17 cellular contexts compared by ENCODE assay signal in genomic region chr10:102004376-102004775, GRCh38. TPM values are rescaled to one million over a fixed set of nuclear protein-coding genes. Genes with fewer than 3 reads are reported as not detected.
A peak's percentile ranks its signal among the peaks of the same experiment; 100 is the strongest.
DNase-seq lines count a peak whose midpoint lies in the region; ATAC-seq, FAIRE-seq and TF ChIP-seq lines count a peak whose summit lies in the region.
"Had no signal": no experiment of that assay in that cellular context is flagged by ENCODE, and none has a peak within 500 bp of the region (broad histone marks: within the 10 kb centered on the region; RNA-seq: fewer than 3 reads in every experiment).

No MANE protein-coding gene starts in this region.

- CTCF ChIA-PET in IMR-90 (lab: Yijun Ruan, JAX) (interaction anchor here (0.6 to 1.8 kb wide), 2 partner anchors 115 to 668 kb away, joined by 3 to 7 read pairs; no protein-coding TSS in a partner anchor), GM12878 (lab: Yijun Ruan, JAX) (interaction anchor here (0.6 to 19.2 kb wide), 9 partner anchors 34 to 165 kb away, joined by 3 to 697 read pairs (median 8); partner anchors contain the start of gene KCNIP2)

- H3K4me2 ChIP-seq in IMR-90 (ENCODE audit: low read depth, low read length) (no peak overlapping the region), GM12878 (ENCODE audit: control insufficient read depth, insufficient read depth) (no peak overlapping the region)

- no peaks in the 10 kb centered on the region for H3K9me1 ChIP-seq in IMR-90 (ENCODE audit: insufficient read depth, low read length)

- POLR2A ChIA-PET in IMR-90 (lab: Charles Lee; ENCODE audit: unreplicated experiment) = no interaction called here
- POLR2A ChIA-PET in GM12878 (lab: Charles Lee) = interaction anchor here (0.9 to 5.6 kb wide), 15 partner anchors 19 to 164 kb away, joined by 3 to 67 read pairs (median 4); no protein-coding TSS in a partner anchor

- H2BK120ac ChIP-seq in IMR-90 (ENCODE audit: low read depth, low read length) = no peak overlapping the region

- peaks cover 0 to under 1% of the 10 kb centered on the region in 2 experiments; a peak in 2 of 4 replicates for H3K79me1 ChIP-seq in IMR-90 (ENCODE audit: low read depth in 1 of 2, low read length in 2 of 2)

- intact Hi-C loops in IMR-90 (cut with micrococcal nuclease) = no loop called here
- intact Hi-C loops in GM12878 (cut with micrococcal nuclease; ENCODE audit: unreplicated experiment) = no loop called here
- intact Hi-C loops in left lung (cut with DNase I) = no loop called here
- intact Hi-C loops in ovary (cut with DNase I) = loop anchor here in 3 of 4 donors (10.0 kb wide), 2 partner anchors 160 to 230 kb away; partner anchors contain the start of genes KCNIP2 (in 2 of the 3) and FGF8 (in 1 of the 3)

- H3K18ac ChIP-seq in IMR-90 (ENCODE audit: low read depth, low read length) = no peak overlapping the region

- no peak overlapping the region for H3K4ac ChIP-seq in IMR-90 (ENCODE audit: low read depth, low read length)

- H3K4me3 ChIP-seq in ACC112 (ENCODE audit: low read depth, low read length) (no peak overlapping the region), IMR-90 (ENCODE audit: insufficient read depth, low read depth, low read length) (no peak overlapping the region), GM12878 (no peak overlapping the region), left lung (no peak overlapping the region), ovary (no peak overlapping the region)
- H3K4me3 ChIP-seq: transverse colon had no signal

- no peak overlapping the region for H4K91ac ChIP-seq in IMR-90 (ENCODE audit: insufficient read depth, low read depth, low read length)

- dilution Hi-C loops in IMR-90 (cut with HindIII; ENCODE audit: low sequenced_read_pairs, unreplicated experiment) = no loop called here

- no peak overlapping the region for H2AK5ac ChIP-seq in IMR-90 (ENCODE audit: low read depth, low read length)

- H2BK20ac ChIP-seq in IMR-90 (ENCODE audit: low read depth, low read length) = no peak overlapping the region

- H2AFZ ChIP-seq in ACC112 (ENCODE audit: low read length, unreplicated experiment) = no peak overlapping the region
- H2AFZ ChIP-seq in IMR-90 (replicated peaks; ENCODE audit: low read length, poor library complexity) = no peak overlapping the region
- no peak overlapping the region for H2AFZ ChIP-seq in GM12878 (ENCODE audit: control insufficient read depth, low read depth, low read length)

- no peaks in the 10 kb centered on the region for H4K20me1 ChIP-seq in IMR-90 (ENCODE audit: insufficient read depth, low read length)
- H4K20me1 ChIP-seq in GM12878 (ENCODE audit: control insufficient read depth, insufficient read depth) = no peaks in the 10 kb centered on the region

- H3K79me2 ChIP-seq in ACC112 (ENCODE audit: control insufficient read depth, insufficient read depth, low read length, unreplicated experiment) (no peaks in the 10 kb centered on the region), GM12878 (ENCODE audit: control insufficient read depth, insufficient read depth, low read length) (no peaks in the 10 kb centered on the region; the same call in 1 of the 2 replicates)

- no peak overlapping the region for H4K8ac ChIP-seq in IMR-90 (ENCODE audit: low read depth in 2 of 2, low read length in 2 of 2)

- H4K5ac ChIP-seq in IMR-90 (ENCODE audit: low read depth, low read length) = no peak overlapping the region

- no peaks in the 10 kb centered on the region; the same call in 1 of the 2 replicates for H3K36me3 ChIP-seq in ACC112 (ENCODE audit: insufficient read depth, low read length)
- H3K36me3 ChIP-seq in IMR-90 (ENCODE audit: control insufficient read depth, insufficient read depth, low read length) = peaks cover 17% of the 10 kb centered on the region
- H3K36me3 ChIP-seq in GM12878 (ENCODE audit: control insufficient read depth in 2 of 2, insufficient read depth in 2 of 2, low read length in 1 of 2) = peaks cover 0 to 4% of the 10 kb centered on the region in 2 experiments; a peak in 2 of 4 replicates
- H3K36me3 ChIP-seq in left lung = peaks cover 0 to 73% of the 10 kb centered on the region in 2 donors
- no peaks in the 10 kb centered on the region for H3K36me3 ChIP-seq in ovary

- TF ChIP-seq EP300 in GM12878 (IDR thresholded peaks at IDR 0.05; ENCODE audit: borderline replicate concordance in 1 of 2, control insufficient read depth in 1 of 2, low read depth in 2 of 2, low read length in 2 of 2) (no peak), ovary (IDR thresholded peaks at IDR 0.05) (no peak)

- no peak overlapping the region for H3K23ac ChIP-seq in IMR-90 (ENCODE audit: low read depth, low read length)

- TF ChIP-seq POLR2A in IMR-90 (IDR thresholded peaks at IDR 0.05; ENCODE audit: low read depth, low read length) (no peak), GM12878 (IDR thresholded peaks at IDR 0.05; ENCODE audit: low read depth, low read length) (no peak), ovary (IDR thresholded peaks at IDR 0.05) (no peak)

- TF ChIP-seq CTCF in IMR-90 (conservative IDR thresholded peaks at IDR 0.05; ENCODE audit: low read depth, low read length) = no peak
- no peak for TF ChIP-seq CTCF in GM12878 (IDR thresholded peaks at IDR 0.05 in 2 of 3, conservative IDR thresholded peaks at IDR 0.05 in 1 of 3; ENCODE audit: control insufficient read depth in 2 of 3, extremely low read depth in 1 of 3, insufficient read depth in 1 of 3, low read depth in 3 of 3, low read length in 3 of 3)
- TF ChIP-seq CTCF in left lung (IDR thresholded peaks at IDR 0.05) = no peak
- no peak for TF ChIP-seq CTCF in ovary (IDR thresholded peaks at IDR 0.05)

- H3K27me3 ChIP-seq in ACC112 (ENCODE audit: insufficient read depth, low read length) (no peaks in the 10 kb centered on the region), IMR-90 (ENCODE audit: control insufficient read depth, insufficient read depth, low read length) (no peaks in the 10 kb centered on the region), GM12878 (replicated peaks in 1 of 2; ENCODE audit: control insufficient read depth in 2 of 2, insufficient read depth in 2 of 2, low read length in 1 of 2) (no peaks in the 10 kb centered on the region), left lung (no peaks in the 10 kb centered on the region), ovary (no peaks in the 10 kb centered on the region)
- H3K27me3 ChIP-seq: transverse colon had no signal

- no peak overlapping the region for H3K56ac ChIP-seq in IMR-90 (ENCODE audit: extremely low read depth, insufficient read depth, low read length)

- FAIRE-seq in GM12878 (lab: Jason Lieb, UNC) = no peak
- FAIRE-seq: endometrium, TTC549 had no signal

- no TSS peak for BruUV-seq in IMR-90 (replicated peaks; lab: Mats Ljungman, UMichigan)
- BruUV-seq in GM12878 (replicated peaks; lab: Mats Ljungman, UMichigan) = no TSS peak

- TF ChIP-seq RAD21 in IMR-90 (IDR thresholded peaks at IDR 0.05; ENCODE audit: low read length) = no peak
- no peak for TF ChIP-seq RAD21 in GM12878 (IDR thresholded peaks at IDR 0.05; ENCODE audit: insufficient read depth, low read depth, low read length)

- no peak overlapping the region for H2BK15ac ChIP-seq in IMR-90 (ENCODE audit: low read depth, low read length)

- H3K27ac ChIP-seq in ACC112 (ENCODE audit: low read depth, low read length) = peak overlapping the region; percentile 85
- no peak overlapping the region for H3K27ac ChIP-seq in IMR-90 (ENCODE audit: insufficient read depth, low read length)
- peak overlapping the region; percentile 91 for H3K27ac ChIP-seq in GM12878 (ENCODE audit: control insufficient read depth, insufficient read depth)
- H3K27ac ChIP-seq in left lung = no peak overlapping the region
- no peak overlapping the region for H3K27ac ChIP-seq in ovary
- H3K27ac ChIP-seq: transverse colon had no signal

- in situ Hi-C loops in IMR-90 (cut with MboI; ENCODE audit: low sequenced_read_pairs) = no loop called here
- in situ Hi-C loops in GM12878 (cut with MboI) = no loop called here

- SMC1A ChIA-PET in GM12878 (lab: Charles Lee; ENCODE audit: uncharacterized antibody, unreplicated experiment) = interaction anchor here (0.6 to 19.5 kb wide), 17 partner anchors 8 to 357 kb away, joined by 3 to 407 read pairs (median 7); partner anchors contain the start of gene KCNIP2

- no peak overlapping the region for H2BK5ac ChIP-seq in IMR-90 (ENCODE audit: low read depth, low read length, poor library complexity, severe bottlenecking)

- no peak; the same call in 1 of the 2 replicates for ATAC-seq in IMR-90 (ENCODE audit: low read depth)
- peak; percentile 14; the same call in 2 of the 3 replicates for ATAC-seq in GM12878
- peak; percentile 25 for ATAC-seq in left lung
- ATAC-seq in HG02763 (IDR thresholded peaks at IDR 0.05; ENCODE audit: unreplicated experiment) = no peak

- peak; percentile 77 for DNase-seq in IMR-90
- no peak for DNase-seq in GM12878 (ENCODE audit: low read depth, low spot score)
- DNase-seq in left lung = no peak
- DNase-seq in ovary = no peak
- DNase-seq in iPS-NIHi7 (ENCODE audit: extremely low spot score) = no peak
- no peak for DNase-seq in GOT3 (lab: John Stamatoyannopoulos, UW)
- DNase-seq: activated CD8-positive, alpha-beta memory T cell treated with anti-CD3 and anti-CD28 coated beads for 24 hours; DMS153; NCI-H1436 treated with DMSO at 0.1 percent for 48 hours; NCI-H510A treated with DMSO at 0.1 percent for 48 hours; occipital lobe; stimulated activated CD4-positive, alpha-beta T cell treated with anti-CD3 and anti-CD28 coated beads, Interleukin-15, amount 100 ng/mL, for 24 hours; transverse colon had no signal

- peaks cover 22% of the 10 kb centered on the region for H3K4me1 ChIP-seq in ACC112 (ENCODE audit: control insufficient read depth, insufficient read depth, low read length, unreplicated experiment)
- no peaks in the 10 kb centered on the region for H3K4me1 ChIP-seq in IMR-90 (ENCODE audit: control insufficient read depth, insufficient read depth, low read length)
- peaks cover 46% of the 10 kb centered on the region for H3K4me1 ChIP-seq in GM12878 (ENCODE audit: control insufficient read depth, insufficient read depth, low read length)
- peaks cover 0 to 23% of the 10 kb centered on the region in 2 donors for H3K4me1 ChIP-seq in left lung
- no peaks in the 10 kb centered on the region for H3K4me1 ChIP-seq in ovary (ENCODE audit: insufficient read depth)
- H3K4me1 ChIP-seq: transverse colon had no signal

- H3K14ac ChIP-seq in IMR-90 (replicated peaks; ENCODE audit: low read depth, low read length) = no peak overlapping the region

- RAD21 ChIA-PET in GM12878 (lab: Charles Lee; ENCODE audit: unreplicated experiment) = interaction anchor here (0.8 to 16.8 kb wide), 10 partner anchors 18 to 165 kb away, joined by 3 to 538 read pairs (median 12); partner anchors contain the start of gene KCNIP2

- no peak overlapping the region for H2AK9ac ChIP-seq in IMR-90 (replicated peaks; ENCODE audit: low read depth, low read length, poor library complexity)

- H3K9me3 ChIP-seq in IMR-90 (ENCODE audit: control insufficient read depth, insufficient read depth, low read length) (no peaks in the 10 kb centered on the region), GM12878 (replicated peaks; ENCODE audit: control insufficient read depth, insufficient read depth, low read length) (no peaks in the 10 kb centered on the region), left lung (no peaks in the 10 kb centered on the region), ovary (no peaks in the 10 kb centered on the region)
- H3K9me3 ChIP-seq: transverse colon had no signal

- H3K9ac ChIP-seq in IMR-90 (ENCODE audit: low read depth, low read length) (no peak overlapping the region), GM12878 (ENCODE audit: control insufficient read depth, insufficient read depth, low read length) (no peak overlapping the region)

RNA-seq across cellular contexts. Expression of gene ARMH3, which starts 51.6 kb away (rescaled TPM):
- total RNA-seq in IMR-90 (2012; rRNA removed) = 13.1 and 20.6 TPM in 2 replicates
- 12.1 and 12.5 TPM in 2 replicates for polyA plus RNA-seq in IMR-90 (2012; rRNA removed)
- polyA plus RNA-seq in IMR-90 (2012; cell fraction: cytosol; rRNA removed) = 7.1 and 7.3 TPM in 2 replicates
- polyA plus RNA-seq in IMR-90 (2012; cell fraction: nucleus; rRNA removed; ENCODE audit: low replicate concordance) = 10.5 and 18.9 TPM in 2 replicates
- total RNA-seq in GM12878 (2013; cell fraction: nucleolus; rRNA removed) = 43.2 and 62.0 TPM in 2 replicates
- 18.1 and 18.2 TPM in 2 replicates for total RNA-seq in GM12878 (2014; rRNA removed)
- 14.6 and 15.2 TPM in 2 replicates for total RNA-seq in GM12878 (2014; rRNA removed; fragmentation: Illumina TruSeq; extraction: Trizol)
- total RNA-seq in GM12878 (2021) = 23.3 and 23.5 TPM in 2 replicates
- polyA plus RNA-seq in GM12878 (2011; ENCODE audit: low read depth) = 16.9 TPM
- 29.8 and 33.0 TPM in 2 replicates for polyA plus RNA-seq in GM12878 (2011; rRNA removed)
- polyA plus RNA-seq in GM12878 (2011; cell fraction: cytosol; rRNA removed) = 27.3 and 29.8 TPM in 2 replicates
- 15.9 and 18.5 TPM in 2 replicates for polyA plus RNA-seq in GM12878 (2011; cell fraction: nucleus; rRNA removed)
- polyA plus RNA-seq in GM12878 (2012) = 17.3 and 21.9 TPM in 2 replicates
- 22.4 and 22.7 TPM in 2 replicates for polyA plus RNA-seq in GM12878 (2014; fragmentation: Illumina TruSeq; extraction: Trizol)
- polyA plus RNA-seq in GM12878 (2014; fragmentation: Nextera tagmentation; extraction: Ambion mirVana) = 10 to 100 TPM; 13.6 to 14.0 TPM
- polyA plus RNA-seq in GM12878 (2014; rRNA removed) = 21.5 and 22.1 TPM in 2 replicates
- polyA plus RNA-seq in GM12878 (2016; fragmentation: Nextera tagmentation; extraction: Ambion mirVana) = 10 to 100 TPM; 13.0 to 14.2 TPM
- 27.2 and 31.7 TPM in 2 replicates for polyA minus RNA-seq in GM12878 (2011; rRNA and poly(A)+ RNA removed)
- polyA minus RNA-seq in GM12878 (2011; cell fraction: cytosol; rRNA and poly(A)+ RNA removed) = 9.1 and 9.6 TPM in 2 replicates
- polyA minus RNA-seq in GM12878 (2011; cell fraction: nucleus; rRNA and poly(A)+ RNA removed) = 15.4 and 23.5 TPM in 2 replicates
- 10 to 100 TPM; 24.0 to 26.2 TPM for total RNA-seq in left lung
- total RNA-seq in ovary = 10 to 100 TPM in 6 of 7 donors, 1 to 10 TPM in 1; 9.1 to 24.2 (median 18.1) TPM
- 10 to 100 TPM; 17.9 to 20.4 TPM for polyA plus RNA-seq in ovary

Comparison
In these comparisons a context has a peak if more than half of its experiments do, and no peak if none do; other contexts are left out.
1. H3K27ac ChIP-seq: peak in ACC112 (single experiment) and GM12878 (single experiment); none in IMR-90 (single experiment), left lung (0 of 2) and ovary (0 of 2).
2. ATAC-seq: peak in GM12878 (single experiment) and left lung (single experiment); none in IMR-90 (single experiment) and HG02763 (single experiment).
3. intact Hi-C loops: an anchor here in ovary (10.0 kb wide); none called in IMR-90, GM12878 and left lung.